ENCODE assay signal across 24 cellular contexts in the genomic region with DNA sequence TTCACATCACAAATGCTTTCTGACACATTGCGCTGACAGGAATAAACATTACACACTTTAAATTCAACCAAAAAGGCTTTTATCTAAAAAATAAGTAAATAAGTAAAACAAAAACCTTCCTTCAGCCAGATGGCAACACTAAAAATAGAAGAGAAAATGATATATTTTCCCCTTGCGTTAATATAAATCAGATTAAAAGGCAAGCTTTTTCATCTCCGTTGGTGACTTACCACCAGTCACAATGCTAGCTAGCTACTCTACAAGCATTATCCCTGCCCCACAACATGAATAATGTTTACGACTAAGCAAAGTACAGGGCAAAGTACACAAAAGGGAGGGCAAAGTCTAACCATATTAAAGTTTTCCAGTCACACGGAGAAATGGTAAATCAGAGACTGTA.
DNase-seq lines count a peak whose midpoint lies in the region; ATAC-seq and TF ChIP-seq lines count a peak whose summit lies in the region.
"Had no signal": no experiment of that assay in that cellular context is flagged by ENCODE, and none has a peak within 500 bp of the region (broad histone marks: within the 10 kb centered on the region; RNA-seq: fewer than 3 reads in every experiment).

No MANE protein-coding gene starts in this region.

- ATAC-seq in GM18517 (IDR thresholded peaks at IDR 0.05; ENCODE audit: unreplicated experiment) (no peak), left ventricle myocardium superior (no peak), GM19467 (IDR thresholded peaks at IDR 0.05; ENCODE audit: unreplicated experiment) (no peak)
- ATAC-seq: T-cell had no signal

- DNase-seq in NCI-H526 (lab: John Stamatoyannopoulos, UW) = peak; percentile 7 to 35
- DNase-seq in mucosa of gallbladder (ENCODE audit: low spot score) = peak; percentile 20
- no peak for DNase-seq in left ventricle myocardium superior
- no peak for DNase-seq in activated CD4-positive, alpha-beta T cell treated with anti-CD3 and anti-CD28 coated beads, Interleukin-2, amount 50 U/mL, for 48 hours
- DNase-seq: activated CD4-positive, alpha-beta T cell treated with anti-CD3 and anti-CD28 coated beads, Interleukin-2, amount 50 U/mL, for 1 hour; activated naive CD4-positive, alpha-beta T cell treated with Interleukin-2 at 50 U/mL for 16 hours; Calu3; CD4-positive, CD25-positive, alpha-beta regulatory T cell; cerebellar nuclear complex; Karpas-422; kidney glomerular epithelial cell; mammary epithelial cell; NCI-H1436 treated with DMSO at 0.1 percent for 48 hours; NCI-H345; NCI-H774; stimulated activated naive CD4-positive, alpha-beta T cell; T-cell had no signal

- no peak for TF ChIP-seq CTCF in 22Rv1 (IDR thresholded peaks at IDR 0.05)

- H3K27ac ChIP-seq in 22Rv1 (peak overlapping the region; percentile 79), cingulate gyrus (ENCODE audit: low read depth, low read length) (peak overlapping the region; percentile 88)
- H3K27ac ChIP-seq: HL-60, skin epidermis, thoracic aorta had no signal

- intact Hi-C loops in left ventricle myocardium superior (cut with micrococcal nuclease) = no loop called here

Comparison
In these comparisons a context has a peak if more than half of its experiments do, and no peak if none do; other contexts are left out.
1. DNase-seq: peak in NCI-H526 (2 of 2) and mucosa of gallbladder (single experiment); none in left ventricle myocardium superior (single experiment) and activated CD4-positive, alpha-beta T cell treated with anti-CD3 and anti-CD28 coated beads, Interleukin-2, amount 50 U/mL, for 48 hours (0 of 2).